8 cellular contexts compared by ENCODE assay signal in genomic region chrX:65528705-65529340, GRCh38. TPM values are rescaled to one million over a fixed set of nuclear protein-coding genes. Genes with fewer than 3 reads are reported as not detected.
DNase-seq lines count a peak whose midpoint lies in the region; ATAC-seq and TF ChIP-seq lines count a peak whose summit lies in the region.

No MANE protein-coding gene starts in this region.

- WGBS in ovary, 3 donors, result 36 to 42% (median 41%) methylated on average over 9 of the region's 9 CpGs

- no peaks in the 10 kb centered on the region for H3K27me3 ChIP-seq in fibroblast of lung (ENCODE audit: control insufficient read depth, insufficient read depth, low read length)
- H3K27me3 ChIP-seq in ovary, result no peaks in the 10 kb centered on the region

- peaks cover 16% of the 10 kb centered on the region for H3K79me2 ChIP-seq in fibroblast of lung (ENCODE audit: control insufficient read depth, insufficient read depth, low read length)

- H4K20me1 ChIP-seq in fibroblast of lung (ENCODE audit: control insufficient read depth, extremely low read depth, insufficient read depth, low read length), result no peaks in the 10 kb centered on the region

- H3K4me1 ChIP-seq in fibroblast of lung (ENCODE audit: control insufficient read depth, extremely low read depth, insufficient read depth, low read length) (peaks cover 3% of the 10 kb centered on the region), ovary (ENCODE audit: insufficient read depth) (no peaks in the 10 kb centered on the region)

- H2AFZ ChIP-seq in fibroblast of lung (ENCODE audit: low read length), result no peak overlapping the region

- no peak overlapping the region for H3K9ac ChIP-seq in fibroblast of lung (ENCODE audit: insufficient read depth, low read length)

- H3K27ac ChIP-seq in fibroblast of lung (ENCODE audit: insufficient read depth, low read length) (no peak overlapping the region), ovary (no peak overlapping the region)

- intact Hi-C loops in ovary (cut with DNase I), result no loop called here

- TF ChIP-seq CTCF in fibroblast of lung (conservative IDR thresholded peaks at IDR 0.05 in 1 of 2, IDR thresholded peaks at IDR 0.05 in 1 of 2; ENCODE audit: low read depth in 1 of 2, low read length in 2 of 2), result peak; percentile 95 to 96
- peak; percentile 56 to 85 (median 64) for TF ChIP-seq CTCF in ovary (IDR thresholded peaks at IDR 0.05)

- no peak for TF ChIP-seq POLR2A in ovary (IDR thresholded peaks at IDR 0.05)

- H3K36me3 ChIP-seq in fibroblast of lung (ENCODE audit: control insufficient read depth, insufficient read depth, low read length) (peaks cover 2% of the 10 kb centered on the region), ovary (no peaks in the 10 kb centered on the region)

- no peak overlapping the region for H3K4me2 ChIP-seq in fibroblast of lung (ENCODE audit: extremely low read depth, insufficient read depth, low read length)

- peak; percentile 72 for ATAC-seq in GM21786 (IDR thresholded peaks at IDR 0.05; ENCODE audit: unreplicated experiment)

- no peak for TF ChIP-seq EP300 in ovary (IDR thresholded peaks at IDR 0.05)

- peak; percentile 27 for DNase-seq in EH (ENCODE audit: low read depth)
- DNase-seq in NCI-H2227 treated with DMSO at 0.1 percent for 48 hours (lab: John Stamatoyannopoulos, UW), result peak; percentile 25
- DNase-seq in activated CD8-positive, alpha-beta memory T cell treated with anti-CD3 and anti-CD28 coated beads, Interleukin-2, amount 50 U/mL, for 4 hours, result peak; percentile 70
- DNase-seq in fibroblast of lung (ENCODE audit: low read depth in 2 of 2), result peak; percentile 6 to 21
- DNase-seq in ovary, result peak in 4 of 5 donors; percentile 52 to 65 (median 60)
- no peak for DNase-seq in DMS79 (lab: John Stamatoyannopoulos, UW)
- no peak for DNase-seq in hippocampal formation (lab: John Stamatoyannopoulos, UW)

- H3K4me3 ChIP-seq in fibroblast of lung (replicated peaks in 1 of 4; ENCODE audit: control extremely low read depth in 1 of 4, insufficient read depth in 1 of 4, low read depth in 3 of 4, low read length in 4 of 4) (no peak overlapping the region), ovary (no peak overlapping the region)

- H3K9me3 ChIP-seq in fibroblast of lung (ENCODE audit: control insufficient read depth, insufficient read depth, low read depth, low read length) (no peaks in the 10 kb centered on the region), ovary (no peaks in the 10 kb centered on the region)

RNA-seq across cellular contexts. Expression of gene LAS1L, which starts 5.8 kb away (rescaled TPM):
- 11.9 and 14.4 TPM in 2 replicates for total RNA-seq in fibroblast of lung
- polyA plus RNA-seq in fibroblast of lung, result 16.4 and 23.7 TPM in 2 replicates
- polyA plus RNA-seq in fibroblast of lung (2012), result 18.1 and 29.4 TPM in 2 replicates
- polyA minus RNA-seq in fibroblast of lung (ENCODE audit: low replicate concordance), result 19.8 and 21.1 TPM in 2 replicates
- 10 to 100 TPM; 14.4 to 35.1 (median 32.0) TPM for total RNA-seq in ovary
- 10 to 100 TPM; 29.7 to 30.9 TPM for polyA plus RNA-seq in ovary

Comparison
In these comparisons a context has a peak if more than half of its experiments do, and no peak if none do; other contexts are left out.
1. DNase-seq: peak in EH (single experiment), NCI-H2227 treated with DMSO at 0.1 percent for 48 hours (single experiment), activated CD8-positive, alpha-beta memory T cell treated with anti-CD3 and anti-CD28 coated beads, Interleukin-2, amount 50 U/mL, for 4 hours (single experiment), fibroblast of lung (2 of 2) and ovary (4 of 5); none in DMS79 (single experiment) and hippocampal formation (0 of 2).